Comparison of ENCODE assay signal across 19 cellular contexts in the genomic region with DNA sequence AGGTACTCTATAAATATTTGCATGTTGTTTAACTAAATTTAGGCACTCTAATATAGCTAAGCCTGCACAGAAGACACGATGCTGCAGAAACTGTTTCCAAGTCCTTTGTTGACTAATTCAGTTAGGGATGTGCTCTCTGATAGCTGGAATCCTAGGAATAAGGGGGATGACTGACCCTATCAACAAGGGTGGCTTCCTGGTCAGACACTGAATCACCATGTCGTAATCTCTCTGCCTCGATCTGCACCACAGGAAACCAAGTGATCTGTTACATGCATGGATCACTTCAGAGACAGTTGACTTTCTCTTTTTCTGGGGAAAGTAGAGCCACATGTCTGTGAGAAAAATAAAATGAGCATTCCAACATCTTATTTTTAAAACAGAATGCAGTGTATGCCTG.
A peak's percentile ranks its signal among the peaks of the same experiment; 100 is the strongest.
DNase-seq lines count a peak whose midpoint lies in the region; ATAC-seq and TF ChIP-seq lines count a peak whose summit lies in the region.
"Had no signal": no experiment of that assay in that cellular context is flagged by ENCODE, and none has a peak within 500 bp of the region (broad histone marks: within the 10 kb centered on the region; RNA-seq: fewer than 3 reads in every experiment).

No MANE protein-coding gene starts in this region.

- no TSS peak for BruUV-seq in A673 (replicated peaks; lab: Mats Ljungman, UMichigan)

- CTCF ChIA-PET in A673 (lab: Charles Lee), result no interaction called here

- H3K27me3 ChIP-seq in mesenchymal stem cell (ENCODE audit: control insufficient read depth in 1 of 2, insufficient read depth in 1 of 2, low read length in 2 of 2) (peaks cover 0 to 33% of the 10 kb centered on the region in 2 experiments), A673 (replicated peaks; ENCODE audit: insufficient read depth, low read depth, low read length, poor library complexity) (no peaks in the 10 kb centered on the region), left lung (no peaks in the 10 kb centered on the region)

- no peak overlapping the region for H2BK15ac ChIP-seq in mesenchymal stem cell (ENCODE audit: low read depth, poor library complexity, severe bottlenecking)

- H3K14ac ChIP-seq in mesenchymal stem cell (ENCODE audit: low read length in 2 of 2), result no peak overlapping the region

- H3K9me3 ChIP-seq in mesenchymal stem cell (ENCODE audit: control insufficient read depth, low read length) (no peaks in the 10 kb centered on the region), A673 (ENCODE audit: low read depth, low read length, poor library complexity, severe bottlenecking) (no peaks in the 10 kb centered on the region), left lung (no peaks in the 10 kb centered on the region)
- H3K9me3 ChIP-seq: SK-N-SH had no signal

- no peak overlapping the region for H2BK120ac ChIP-seq in mesenchymal stem cell (ENCODE audit: low read depth, low read length)

- no peak overlapping the region for H2BK12ac ChIP-seq in mesenchymal stem cell (ENCODE audit: low read length in 2 of 2)

- H2AK5ac ChIP-seq in mesenchymal stem cell (ENCODE audit: low read length, severe bottlenecking), result no peak overlapping the region

- H3K18ac ChIP-seq in mesenchymal stem cell (ENCODE audit: low read depth in 1 of 2, low read length in 2 of 2), result no peak overlapping the region

- no peak overlapping the region for H4K91ac ChIP-seq in mesenchymal stem cell (ENCODE audit: low read length)

- no peak overlapping the region for H3K4ac ChIP-seq in mesenchymal stem cell (ENCODE audit: low read depth in 1 of 2, low read length in 2 of 2)

- H3K4me1 ChIP-seq in mesenchymal stem cell (ENCODE audit: control insufficient read depth, insufficient read depth, low read depth, low read length) (no peaks in the 10 kb centered on the region), A673 (ENCODE audit: insufficient read depth, low read length, poor library complexity, severe bottlenecking) (no peaks in the 10 kb centered on the region), left lung (no peaks in the 10 kb centered on the region)
- H3K4me1 ChIP-seq: BLaER1 treated with 17β-estradiol and CSF1 and Interleukin-3, amounts not matched to agents 10 nM and 100 nM had no signal

- H2AFZ ChIP-seq in mesenchymal stem cell (ENCODE audit: low read depth, low read length), result no peak overlapping the region
- H2AFZ ChIP-seq: PC-9 had no signal

- 17% methylated on average over 2 of the region's 3 CpGs for WGBS in mesenchymal stem cell

- intact Hi-C loops in A673 (cut with micrococcal nuclease; ENCODE audit: unreplicated experiment), result no loop called here
- intact Hi-C loops in left lung (cut with DNase I), result no loop called here

- POLR2A ChIA-PET in A673 (lab: Charles Lee; ENCODE audit: low non-redundant PET), result no interaction called here

- no peak overlapping the region for H3K4me3 ChIP-seq in epithelial cell of esophagus (ENCODE audit: low read length)
- H3K4me3 ChIP-seq in mesenchymal stem cell (ENCODE audit: insufficient read depth in 1 of 2, low read depth in 1 of 2, low read length in 2 of 2), result no peak overlapping the region
- no peak overlapping the region for H3K4me3 ChIP-seq in A673 (ENCODE audit: low read depth, low read length, poor library complexity, severe bottlenecking)
- H3K4me3 ChIP-seq in left lung, result no peak overlapping the region
- H3K4me3 ChIP-seq: BLaER1 treated with 17β-estradiol and CSF1 and Interleukin-3, amounts not matched to agents 10 nM and 100 nM; PC-9 had no signal

- no peaks in the 10 kb centered on the region for H3K79me1 ChIP-seq in mesenchymal stem cell (replicated peaks; ENCODE audit: low read length, poor library complexity, severe bottlenecking)

- no peak overlapping the region for H2BK5ac ChIP-seq in mesenchymal stem cell (ENCODE audit: low read depth, low read length, poor library complexity, severe bottlenecking)

- TF ChIP-seq CTCF in epithelial cell of esophagus (IDR thresholded peaks at IDR 0.05; ENCODE audit: insufficient read depth, low read depth, low read length, missing control alignments) (no peak), A673 (conservative IDR thresholded peaks at IDR 0.05; ENCODE audit: low read depth, low read length) (no peak), left lung (IDR thresholded peaks at IDR 0.05) (no peak)

- H3K36me3 ChIP-seq in mesenchymal stem cell (ENCODE audit: control insufficient read depth in 1 of 2, insufficient read depth in 2 of 2, low read depth in 1 of 2, low read length in 2 of 2), result no peaks in the 10 kb centered on the region
- H3K36me3 ChIP-seq in A673 (ENCODE audit: insufficient read depth, low read length, poor library complexity, severe bottlenecking), result no peaks in the 10 kb centered on the region
- H3K36me3 ChIP-seq in left lung, result no peaks in the 10 kb centered on the region
- H3K36me3 ChIP-seq: BLaER1 treated with 17β-estradiol and CSF1 and Interleukin-3, amounts not matched to agents 10 nM and 100 nM had no signal

- H3K9ac ChIP-seq in mesenchymal stem cell (ENCODE audit: low read length), result no peak overlapping the region
- H3K9ac ChIP-seq: BLaER1 treated with 17β-estradiol and CSF1 and Interleukin-3, amounts not matched to agents 10 nM and 100 nM; SK-N-SH had no signal

- H3K23ac ChIP-seq in mesenchymal stem cell (ENCODE audit: low read length in 2 of 2), result no peak overlapping the region

- H4K8ac ChIP-seq in mesenchymal stem cell (ENCODE audit: low read length), result no peak overlapping the region

- no peak overlapping the region for H3K4me2 ChIP-seq in mesenchymal stem cell (ENCODE audit: low read length, poor library complexity, severe bottlenecking)
- H3K4me2 ChIP-seq: BLaER1 treated with 17β-estradiol and CSF1 and Interleukin-3, amounts not matched to agents 10 nM and 100 nM; PC-9; SK-N-SH had no signal

- H3K27ac ChIP-seq in mesenchymal stem cell (ENCODE audit: low read length, poor library complexity, severe bottlenecking) (no peak overlapping the region), A673 (ENCODE audit: low read depth, low read length, poor library complexity, severe bottlenecking) (no peak overlapping the region), left lung (no peak overlapping the region)
- H3K27ac ChIP-seq: BLaER1 treated with 17β-estradiol and CSF1 and Interleukin-3, amounts not matched to agents 10 nM and 100 nM; PC-9 had no signal

- ATAC-seq in GM21515 (IDR thresholded peaks at IDR 0.05; ENCODE audit: unreplicated experiment) (no peak), left lung (no peak)
- ATAC-seq: HCT116 had no signal

- DNase-seq in EL, result peak; percentile 17
- peak; percentile 1 for DNase-seq in MV-4-11 (lab: John Stamatoyannopoulos, UW)
- peak; percentile 6 for DNase-seq in epithelial cell of esophagus (ENCODE audit: low read depth)
- peak; percentile 0 for DNase-seq in mesenchymal stem cell
- DNase-seq in A673 (ENCODE audit: low spot score), result no peak
- no peak for DNase-seq in left lung
- DNase-seq: DMS 273 treated with DMSO at 0.1 percent for 48 hours; IMR-90; Kasumi-1; NCI-H146; NCI-H2081 treated with DMSO at 0.1 percent for 48 hours; NCI-H226; NCI-H526 treated with DMSO at 0.1 percent for 48 hours; NK-92 treated with Interleukin-12 subunit alpha and Interleukin-12 subunit beta, amount 100 ng/mL, for 24 hours; PC-9; SK-N-SH had no signal

Comparison
In these comparisons a context has a peak if more than half of its experiments do, and no peak if none do; other contexts are left out.
1. DNase-seq: peak in EL (single experiment), MV-4-11 (single experiment), epithelial cell of esophagus (single experiment) and mesenchymal stem cell (single experiment); none in A673 (single experiment) and left lung (0 of 2).